Comparison of ENCODE assay signal across 10 cellular contexts in the genomic region with DNA sequence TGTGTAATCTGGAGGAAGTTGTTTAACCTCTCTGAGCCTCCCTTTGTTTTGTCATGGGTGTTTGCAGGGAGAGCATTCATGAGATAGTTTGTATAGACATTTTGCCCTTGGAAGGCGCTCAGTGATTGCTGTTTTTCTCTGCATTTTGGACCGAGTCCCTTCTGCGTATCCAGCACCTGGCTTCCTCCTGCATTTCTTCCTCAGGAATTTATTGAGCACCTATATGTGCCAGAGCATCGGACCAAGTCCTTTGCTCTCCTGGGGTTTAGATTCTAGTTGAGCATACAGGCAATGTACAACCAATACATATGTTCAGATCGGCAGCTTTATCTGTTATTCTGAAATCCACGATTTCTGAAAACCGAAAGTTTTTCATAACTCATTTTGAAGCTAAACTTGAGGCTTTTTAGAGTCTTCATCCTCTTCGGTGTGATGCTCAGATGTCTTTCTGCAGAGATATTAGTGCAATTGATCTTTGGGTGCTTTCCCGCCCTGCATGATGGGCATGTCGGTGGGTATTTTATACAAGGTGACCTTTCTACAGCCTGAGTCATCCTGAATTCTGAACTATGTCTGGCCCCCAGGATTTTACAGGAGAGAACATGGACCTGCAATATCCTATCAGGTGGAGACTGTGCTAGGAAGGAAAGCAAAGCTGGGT. TPM values are rescaled to one million over a fixed set of nuclear protein-coding genes. Genes with fewer than 3 reads are reported as not detected.
DNase-seq lines count a peak whose midpoint lies in the region; ATAC-seq, FAIRE-seq and TF ChIP-seq lines count a peak whose summit lies in the region.
"Had no signal": no experiment of that assay in that cellular context is flagged by ENCODE, and none has a peak within 500 bp of the region (broad histone marks: within the 10 kb centered on the region; RNA-seq: fewer than 3 reads in every experiment).

No MANE protein-coding gene starts in this region.

- no peak for DNase-seq in left ventricle myocardium inferior
- DNase-seq in Right ventricle myocardium superior = no peak
- no peak for DNase-seq in GM12878 (ENCODE audit: low read depth, low spot score)
- DNase-seq in natural killer cell = no peak
- DNase-seq in foreskin fibroblast = no peak
- no peak for DNase-seq in GM10266 (ENCODE audit: extremely low spot score)
- no peak for DNase-seq in NCI-H510A treated with DMSO at 0.1 percent for 48 hours (lab: John Stamatoyannopoulos, UW)

- peaks cover 58 to 73% of the 10 kb centered on the region in 2 donors for H3K4me1 Mint-ChIP-seq in natural killer cell

- H3K27me3 ChIP-seq in left ventricle myocardium inferior (ENCODE audit: low read depth) (peaks cover 73% of the 10 kb centered on the region), GM12878 (replicated peaks in 1 of 2; ENCODE audit: control insufficient read depth in 2 of 2, insufficient read depth in 2 of 2, low read length in 1 of 2) (no peaks in the 10 kb centered on the region)

- peak overlapping the region; percentile 81 for H3K4me2 ChIP-seq in GM12878 (ENCODE audit: control insufficient read depth, insufficient read depth)

- H3K79me2 ChIP-seq in GM12878 (ENCODE audit: control insufficient read depth, insufficient read depth, low read length) = peaks cover 78% of the 10 kb centered on the region

- no peak overlapping the region; the same call in 1 of the 2 replicates for H3K9ac ChIP-seq in GM12878 (ENCODE audit: control insufficient read depth, insufficient read depth, low read length)

- no peak for TF ChIP-seq POLR2A in GM12878 (IDR thresholded peaks at IDR 0.05; ENCODE audit: low read depth, low read length)

- TF ChIP-seq CTCF in left ventricle myocardium inferior (IDR thresholded peaks at IDR 0.05; ENCODE audit: borderline replicate concordance) (no peak), GM12878 (IDR thresholded peaks at IDR 0.05 in 2 of 3, conservative IDR thresholded peaks at IDR 0.05 in 1 of 3; ENCODE audit: control insufficient read depth in 2 of 3, extremely low read depth in 1 of 3, insufficient read depth in 1 of 3, low read depth in 3 of 3, low read length in 3 of 3) (no peak), natural killer cell (IDR thresholded peaks at IDR 0.05) (no peak), foreskin fibroblast (IDR thresholded peaks at IDR 0.05; ENCODE audit: low read depth, low read length) (no peak), GM10266 (IDR thresholded peaks at IDR 0.05; ENCODE audit: control insufficient read depth, insufficient read depth, low read depth, missing control alignments) (no peak)

- H4K20me1 ChIP-seq in GM12878 (ENCODE audit: control insufficient read depth, insufficient read depth) = peaks cover 5% of the 10 kb centered on the region

- no peaks in the 10 kb centered on the region for H3K36me3 ChIP-seq in left ventricle myocardium inferior
- H3K36me3 ChIP-seq in GM12878 (ENCODE audit: control insufficient read depth in 2 of 2, insufficient read depth in 2 of 2, low read length in 1 of 2) = no peaks in the 10 kb centered on the region; a peak in 1 of 4 replicates

- SMC1A ChIA-PET in GM12878 (lab: Charles Lee; ENCODE audit: uncharacterized antibody, unreplicated experiment) = interaction anchor here (0.7 to 9.6 kb wide), 20 partner anchors 8 to 135 kb away, joined by 3 to 88 read pairs (median 4); no protein-coding TSS in a partner anchor

- RAD21 ChIA-PET in GM12878 (lab: Charles Lee; ENCODE audit: unreplicated experiment) = interaction anchor here (0.6 to 8.3 kb wide), 19 partner anchors 9 to 138 kb away, joined by 3 to 93 read pairs (median 5); no protein-coding TSS in a partner anchor

- BruUV-seq in GM12878 (replicated peaks; lab: Mats Ljungman, UMichigan) = no TSS peak

- H3K27ac ChIP-seq in left ventricle myocardium inferior (replicated peaks) = peak overlapping the region; percentile 97
- H3K27ac ChIP-seq in GM12878 (ENCODE audit: control insufficient read depth, insufficient read depth) = peak overlapping the region; percentile 45
- H3K27ac ChIP-seq: C4-2B had no signal

- H3K4me1 ChIP-seq in left ventricle myocardium inferior (peaks cover 83% of the 10 kb centered on the region), GM12878 (ENCODE audit: control insufficient read depth, insufficient read depth, low read length) (peaks cover 30% of the 10 kb centered on the region)

- no peaks in the 10 kb centered on the region for H3K36me3 Mint-ChIP-seq in natural killer cell

- H3K27ac Mint-ChIP-seq in natural killer cell = peak overlapping the region; percentile 89

- TF ChIP-seq RAD21 in GM12878 (IDR thresholded peaks at IDR 0.05; ENCODE audit: insufficient read depth, low read depth, low read length) = no peak

- CTCF ChIA-PET in GM12878 (lab: Yijun Ruan, JAX) = interaction anchor here (0.7 to 9.0 kb wide), 18 partner anchors 16 to 138 kb away, joined by 3 to 119 read pairs (median 4); no protein-coding TSS in a partner anchor

- H3K9me3 Mint-ChIP-seq in natural killer cell = no peaks in the 10 kb centered on the region

- FAIRE-seq in GM12878 (lab: Jason Lieb, UNC) = no peak

- H3K4me3 ChIP-seq in left ventricle myocardium inferior = no peak overlapping the region
- H3K4me3 ChIP-seq in GM12878 = peak overlapping the region; percentile 45; the same call in 1 of the 2 replicates
- peak overlapping the region in 1 of 2 donors; percentile 3 for H3K4me3 ChIP-seq in foreskin fibroblast (ENCODE audit: low read depth in 1 of 2, low read length in 2 of 2)
- H3K4me3 ChIP-seq: lung had no signal

- intact Hi-C loops in left ventricle myocardium inferior (cut with micrococcal nuclease) (no loop called here), Right ventricle myocardium superior (cut with DNase I) (no loop called here), GM12878 (cut with micrococcal nuclease; ENCODE audit: unreplicated experiment) (loop anchor here (5.0 kb wide), 2 partner anchors 49 to 51 kb away; partner anchors contain the start of gene NSMCE1), natural killer cell (cut with micrococcal nuclease) (loop anchor here (5.0 kb wide), 1 partner anchor 49 kb away; no protein-coding TSS in a partner anchor)

- TF ChIP-seq EP300 in GM12878 (IDR thresholded peaks at IDR 0.05; ENCODE audit: borderline replicate concordance in 1 of 2, control insufficient read depth in 1 of 2, low read depth in 2 of 2, low read length in 2 of 2) = no peak

- ATAC-seq in Right ventricle myocardium superior (ENCODE audit: poor library complexity) = no peak
- no peak for ATAC-seq in GM12878
- ATAC-seq in natural killer cell = no peak
- ATAC-seq in HG02623 (IDR thresholded peaks at IDR 0.05; ENCODE audit: unreplicated experiment) = no peak

- POLR2A ChIA-PET in GM12878 (lab: Charles Lee) = interaction anchor here (0.5 to 3.1 kb wide), 14 partner anchors 35 to 132 kb away, joined by 3 to 15 read pairs (median 5); partner anchors contain the start of gene KDM8

- WGBS in GM12878 (ENCODE audit: insufficient coverage, insufficient replicate concordance, low lambda C conversion rate, missing lambda C conversion rate) = 21% methylated on average over 10 of the region's 10 CpGs

- no peak overlapping the region for H2AFZ ChIP-seq in GM12878 (ENCODE audit: control insufficient read depth, low read depth, low read length)

- H3K9me3 ChIP-seq in left ventricle myocardium inferior (replicated peaks) = no peaks in the 10 kb centered on the region
- H3K9me3 ChIP-seq in GM12878 (replicated peaks; ENCODE audit: control insufficient read depth, insufficient read depth, low read length) = no peaks in the 10 kb centered on the region

- in situ Hi-C loops in GM12878 (cut with MboI) = loop anchor here (5.0 kb wide), 1 partner anchor 81 kb away; no protein-coding TSS in a partner anchor

- no peaks in the 10 kb centered on the region for H3K27me3 Mint-ChIP-seq in natural killer cell (ENCODE audit: low read depth in 2 of 2)

- peak overlapping the region; percentile 78 for H3K4me3 Mint-ChIP-seq in natural killer cell

RNA-seq across cellular contexts. Expression of gene IL4R, which starts 4.1 kb away (rescaled TPM):
- total RNA-seq in left ventricle myocardium inferior = 12.0 TPM
- total RNA-seq in Right ventricle myocardium superior = 8.2 TPM
- total RNA-seq in GM12878 (2013; cell fraction: nucleolus; rRNA removed) = 148 and 149 TPM in 2 replicates
- total RNA-seq in GM12878 (2014; rRNA removed) = 36.5 and 39.0 TPM in 2 replicates
- 33.8 and 34.3 TPM in 2 replicates for total RNA-seq in GM12878 (2014; rRNA removed; fragmentation: Illumina TruSeq; extraction: Trizol)
- total RNA-seq in GM12878 (2021) = 69.5 and 70.4 TPM in 2 replicates
- polyA plus RNA-seq in GM12878 (2011; ENCODE audit: low read depth) = 13.1 TPM
- polyA plus RNA-seq in GM12878 (2011; rRNA removed) = 42.8 and 69.2 TPM in 2 replicates
- polyA plus RNA-seq in GM12878 (2011; cell fraction: cytosol; rRNA removed) = 69.2 and 84.8 TPM in 2 replicates
- 107 and 118 TPM in 2 replicates for polyA plus RNA-seq in GM12878 (2011; cell fraction: nucleus; rRNA removed)
- polyA plus RNA-seq in GM12878 (2012) = 20.4 and 21.2 TPM in 2 replicates
- polyA plus RNA-seq in GM12878 (2014; fragmentation: Illumina TruSeq; extraction: Trizol) = 19.4 and 39.4 TPM in 2 replicates
- polyA plus RNA-seq in GM12878 (2014; fragmentation: Nextera tagmentation; extraction: Ambion mirVana) = 1 to 10 TPM; 2.6 to 8.5 TPM
- 67.3 and 68.6 TPM in 2 replicates for polyA plus RNA-seq in GM12878 (2014; rRNA removed)
- polyA plus RNA-seq in GM12878 (2016; fragmentation: Nextera tagmentation; extraction: Ambion mirVana) = 10 to 100 TPM; 13.8 to 17.6 TPM
- polyA minus RNA-seq in GM12878 (2011; rRNA and poly(A)+ RNA removed) = 60.5 and 84.7 TPM in 2 replicates
- polyA minus RNA-seq in GM12878 (2011; cell fraction: cytosol; rRNA and poly(A)+ RNA removed) = 17.0 and 20.3 TPM in 2 replicates
- 32.0 and 57.7 TPM in 2 replicates for polyA minus RNA-seq in GM12878 (2011; cell fraction: nucleus; rRNA and poly(A)+ RNA removed)
- total RNA-seq in natural killer cell = 10 to 100 TPM; 70.2 to 87.2 (median 86.0) TPM

RNA-seq across cellular contexts. Expression of gene NSMCE1, which starts 49.3 kb away (rescaled TPM):
- 38.6 TPM for total RNA-seq in left ventricle myocardium inferior
- total RNA-seq in Right ventricle myocardium superior = 36.0 TPM
- total RNA-seq in GM12878 (2013; cell fraction: nucleolus; rRNA removed) = 24.2 and 43.2 TPM in 2 replicates
- 62.8 and 69.0 TPM in 2 replicates for total RNA-seq in GM12878 (2014; rRNA removed)
- total RNA-seq in GM12878 (2014; rRNA removed; fragmentation: Illumina TruSeq; extraction: Trizol) = 63.8 and 66.7 TPM in 2 replicates
- 62.4 and 66.5 TPM in 2 replicates for total RNA-seq in GM12878 (2021)
- 55.0 TPM for polyA plus RNA-seq in GM12878 (2011; ENCODE audit: low read depth)
- 51.7 and 54.0 TPM in 2 replicates for polyA plus RNA-seq in GM12878 (2011; rRNA removed)
- 47.5 and 49.5 TPM in 2 replicates for polyA plus RNA-seq in GM12878 (2011; cell fraction: cytosol; rRNA removed)
- 22.6 and 25.4 TPM in 2 replicates for polyA plus RNA-seq in GM12878 (2011; cell fraction: nucleus; rRNA removed)
- polyA plus RNA-seq in GM12878 (2012) = 68.4 and 73.3 TPM in 2 replicates
- 52.4 and 79.0 TPM in 2 replicates for polyA plus RNA-seq in GM12878 (2014; fragmentation: Illumina TruSeq; extraction: Trizol)
- polyA plus RNA-seq in GM12878 (2014; fragmentation: Nextera tagmentation; extraction: Ambion mirVana) = 100 to 1,000 TPM; 168 to 214 TPM
- 59.4 and 62.6 TPM in 2 replicates for polyA plus RNA-seq in GM12878 (2014; rRNA removed)
- polyA plus RNA-seq in GM12878 (2016; fragmentation: Nextera tagmentation; extraction: Ambion mirVana) = 100 to 1,000 TPM; 110 to 120 TPM
- 39.8 and 45.0 TPM in 2 replicates for polyA minus RNA-seq in GM12878 (2011; rRNA and poly(A)+ RNA removed)
- polyA minus RNA-seq in GM12878 (2011; cell fraction: cytosol; rRNA and poly(A)+ RNA removed) = 11.5 and 16.8 TPM in 2 replicates
- 16.3 and 23.2 TPM in 2 replicates for polyA minus RNA-seq in GM12878 (2011; cell fraction: nucleus; rRNA and poly(A)+ RNA removed)
- total RNA-seq in natural killer cell = 10 to 100 TPM; 29.4 to 42.7 (median 37.7) TPM

Comparison
In these comparisons a context has a peak if more than half of its experiments do, and no peak if none do; other contexts are left out.
1. intact Hi-C loops: an anchor here in GM12878 (5.0 kb wide) and natural killer cell (5.0 kb wide); none called in left ventricle myocardium inferior and Right ventricle myocardium superior.